In genomic region chr1:206706806-206707205, GRCh38 we compare ENCODE assay signal across 10 cellular contexts. TPM values are rescaled to one million over a fixed set of nuclear protein-coding genes. Genes with fewer than 3 reads are reported as not detected.
DNase-seq lines count a peak whose midpoint lies in the region; TF ChIP-seq lines count a peak whose summit lies in the region.
"Had no signal": no experiment of that assay in that cellular context is flagged by ENCODE, and none has a peak within 500 bp of the region (broad histone marks: within the 10 kb centered on the region; RNA-seq: fewer than 3 reads in every experiment).

No MANE protein-coding gene starts in this region.

- CTCF ChIA-PET in Caco-2 (lab: Charles Lee) = no interaction called here

- H3K4me1 Mint-ChIP-seq in chondrocyte (ENCODE audit: low read depth) (peaks cover 82% of the 10 kb centered on the region), Caco-2 (ENCODE audit: low read depth, unreplicated experiment) (peaks cover 30% of the 10 kb centered on the region)

- no peaks in the 10 kb centered on the region for H3F3A ChIP-seq in DOHH2 (ENCODE audit: control insufficient read depth, insufficient read depth)

- no TSS peak for BruUV-seq in Caco-2 (replicated peaks; lab: Mats Ljungman, UMichigan)

- H3K4me3 ChIP-seq in BLaER1 = peak overlapping the region; percentile 25
- no peak overlapping the region for H3K4me3 ChIP-seq in DOHH2 (ENCODE audit: low read length)
- peak overlapping the region; percentile 30 for H3K4me3 ChIP-seq in rectal smooth muscle tissue (ENCODE audit: low read length)
- H3K4me3 ChIP-seq in Caco-2 (ENCODE audit: low read depth, low read length) = no peak overlapping the region

- no peaks in the 10 kb centered on the region for H3K36me3 Mint-ChIP-seq in chondrocyte (ENCODE audit: low read depth)
- peaks cover 22% of the 10 kb centered on the region for H3K36me3 Mint-ChIP-seq in Caco-2 (ENCODE audit: insufficient read depth, unreplicated experiment)

- no peaks in the 10 kb centered on the region for H3K9me2 ChIP-seq in DOHH2 (replicated peaks; ENCODE audit: control insufficient read depth, low read length)

- no peak overlapping the region for H3K4me3 Mint-ChIP-seq in chondrocyte (ENCODE audit: unreplicated experiment)
- no peak overlapping the region for H3K4me3 Mint-ChIP-seq in Caco-2 (ENCODE audit: unreplicated experiment)

- H3K4me2 ChIP-seq in BLaER1 (peak overlapping the region; percentile 90), DOHH2 (ENCODE audit: low read length) (peak overlapping the region; percentile 55; the same call in 1 of the 2 replicates)

- peaks cover 100% of the 10 kb centered on the region for H3K4me1 ChIP-seq in BLaER1
- H3K4me1 ChIP-seq in DOHH2 (ENCODE audit: control insufficient read depth, low read length) = peaks cover 52% of the 10 kb centered on the region
- peaks cover 29% of the 10 kb centered on the region for H3K4me1 ChIP-seq in rectal smooth muscle tissue (ENCODE audit: control insufficient read depth, insufficient read depth, low read length)
- H3K4me1 ChIP-seq in Caco-2 = peaks cover 26% of the 10 kb centered on the region

- H3K27ac ChIP-seq in BLaER1 (peak overlapping the region; percentile 69), DOHH2 (ENCODE audit: low read depth, low read length) (no peak overlapping the region), rectal smooth muscle tissue (ENCODE audit: low read depth, low read length) (no peak overlapping the region)
- H3K27ac ChIP-seq: RWPE1 had no signal

- intact Hi-C loops in Caco-2 (cut with micrococcal nuclease; ENCODE audit: unreplicated experiment) = no loop called here

- H4K20me1 ChIP-seq in BLaER1 (peaks cover 100% of the 10 kb centered on the region), DOHH2 (ENCODE audit: control insufficient read depth, insufficient read depth, low read depth, low read length) (peaks cover 38% of the 10 kb centered on the region; the same call in 1 of the 2 replicates)

- peaks cover 89% of the 10 kb centered on the region for H3K79me2 ChIP-seq in DOHH2 (ENCODE audit: control insufficient read depth, low read length)

- H3K27me3 Mint-ChIP-seq in chondrocyte (ENCODE audit: low read depth) (no peaks in the 10 kb centered on the region), Caco-2 (ENCODE audit: insufficient read depth, unreplicated experiment) (no peaks in the 10 kb centered on the region)

- H3K36me3 ChIP-seq in BLaER1 (peaks cover 26% of the 10 kb centered on the region), DOHH2 (ENCODE audit: control insufficient read depth, low read length) (no peaks in the 10 kb centered on the region), rectal smooth muscle tissue (ENCODE audit: control insufficient read depth, insufficient read depth, low read length) (no peaks in the 10 kb centered on the region), Caco-2 (ENCODE audit: control insufficient read depth, insufficient read depth, low read length) (peaks cover 2% of the 10 kb centered on the region)

- peak overlapping the region; percentile 59; the same call in 1 of the 2 replicates for H3K9ac ChIP-seq in BLaER1
- no peak overlapping the region for H3K9ac ChIP-seq in rectal smooth muscle tissue (ENCODE audit: low read length)

- DNase-seq in chondrocyte (ENCODE audit: low spot score) = no peak
- no peak for DNase-seq in DMS53 treated with DMSO at 0.1 percent for 48 hours (lab: John Stamatoyannopoulos, UW; ENCODE audit: unreplicated experiment)
- DNase-seq in Caco-2 = no peak
- no peak for DNase-seq in NCI-H526 treated with DMSO at 0.1 percent for 48 hours (lab: John Stamatoyannopoulos, UW)
- DNase-seq: dermis blood vessel endothelial cell, DMS153 had no signal

- H3K9me3 Mint-ChIP-seq in chondrocyte (ENCODE audit: low read depth) (no peaks in the 10 kb centered on the region), Caco-2 (ENCODE audit: unreplicated experiment) (no peaks in the 10 kb centered on the region)

- POLR2A ChIA-PET in Caco-2 (lab: Charles Lee) = no interaction called here

- TF ChIP-seq CTCF in DOHH2 (IDR thresholded peaks at IDR 0.05; ENCODE audit: low read depth, low read length, poor library complexity, severe bottlenecking) (no peak), chondrocyte (IDR thresholded peaks at IDR 0.05) (no peak), Caco-2 (IDR thresholded peaks at IDR 0.05; ENCODE audit: insufficient read depth in 1 of 2, low read depth in 1 of 2, low read length in 1 of 2, severe bottlenecking in 1 of 2, unreplicated experiment in 1 of 2) (no peak)

- no peaks in the 10 kb centered on the region for H3K27me3 ChIP-seq in BLaER1
- H3K27me3 ChIP-seq in DOHH2 (ENCODE audit: control insufficient read depth, low read length) = no peaks in the 10 kb centered on the region
- no peaks in the 10 kb centered on the region for H3K27me3 ChIP-seq in rectal smooth muscle tissue (ENCODE audit: control insufficient read depth, insufficient read depth, low read length)
- no peaks in the 10 kb centered on the region for H3K27me3 ChIP-seq in Caco-2 (replicated peaks; ENCODE audit: control insufficient read depth, insufficient read depth, low read length)

- H3K9me3 ChIP-seq in BLaER1 (no peaks in the 10 kb centered on the region), DOHH2 (ENCODE audit: control insufficient read depth, insufficient read depth, low read length) (no peaks in the 10 kb centered on the region), Caco-2 (no peaks in the 10 kb centered on the region)

- H3K27ac Mint-ChIP-seq in chondrocyte (ENCODE audit: unreplicated experiment) = peak overlapping the region; percentile 57
- H3K27ac Mint-ChIP-seq in Caco-2 (ENCODE audit: unreplicated experiment) = no peak overlapping the region

RNA-seq across cellular contexts. Expression of gene MAPKAPK2, which starts 22.1 kb away (rescaled TPM):
- total RNA-seq in chondrocyte = 66.6 to 88.0 TPM (median 87.9 TPM) in 3 replicates
- 88.2 and 96.8 TPM in 2 replicates for total RNA-seq in Caco-2 (2022)

Comparison
In these comparisons a context has a peak if more than half of its experiments do, and no peak if none do; other contexts are left out.
1. H3K4me3 ChIP-seq: peak in BLaER1 (single experiment) and rectal smooth muscle tissue (single experiment); none in DOHH2 (single experiment) and Caco-2 (single experiment).